ENCODE assay signal across 8 cellular contexts in the genomic region with DNA sequence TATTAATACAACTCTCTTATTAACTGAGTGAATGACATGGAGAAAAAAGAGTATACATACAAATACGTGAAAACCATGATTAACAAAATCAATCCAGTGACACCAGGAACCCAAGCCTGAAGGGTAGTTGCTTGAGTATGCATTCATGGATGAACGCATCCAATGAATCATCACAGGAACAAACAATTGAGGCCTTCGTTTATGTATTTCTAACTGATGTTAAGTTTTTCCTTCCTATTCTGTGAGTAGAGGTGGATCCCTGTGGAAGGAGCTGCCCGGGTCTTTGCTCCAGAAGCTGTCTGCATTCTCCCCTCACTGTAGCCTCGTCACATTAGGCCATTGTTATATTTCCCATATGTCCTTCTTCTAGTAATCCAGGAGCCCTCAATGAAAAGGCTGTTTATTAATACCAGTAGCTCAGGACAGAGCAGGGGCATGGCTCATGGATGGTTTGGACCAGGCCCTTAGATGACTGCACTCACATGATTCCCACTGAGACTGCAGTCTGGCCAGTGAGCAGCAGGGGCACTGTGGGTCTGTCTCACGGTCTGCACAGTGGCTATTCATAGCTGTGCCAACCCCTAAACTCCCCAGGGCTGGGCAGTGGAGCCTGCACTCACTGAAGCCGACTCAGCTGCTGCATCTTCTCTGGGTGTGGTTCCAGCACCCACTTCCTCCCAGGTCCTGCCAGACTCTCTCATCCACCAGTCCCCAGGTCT.
A peak's percentile ranks its signal among the peaks of the same experiment; 100 is the strongest.
DNase-seq lines count a peak whose midpoint lies in the region; ATAC-seq and TF ChIP-seq lines count a peak whose summit lies in the region.

No MANE protein-coding gene starts in this region.

- TF ChIP-seq CTCF in RWPE1 (conservative IDR thresholded peaks at IDR 0.05; ENCODE audit: low read depth) (peak; percentile 69), mesothelial cell of epicardium (IDR thresholded peaks at IDR 0.05; ENCODE audit: unreplicated experiment) (peak; percentile 27)

- peak; percentile 96 for ATAC-seq in GM19351 (IDR thresholded peaks at IDR 0.05; ENCODE audit: unreplicated experiment)
- peak; percentile 88 for ATAC-seq in HG03342 (IDR thresholded peaks at IDR 0.05; ENCODE audit: unreplicated experiment)

- CTCF ChIA-PET in RWPE1 (lab: Yijun Ruan, JAX): interaction anchor here (0.5 to 1.8 kb wide), 11 partner anchors 12 to 364 kb away, joined by 3 to 7 read pairs (median 3); no protein-coding TSS in a partner anchor

- H3K4me1 Mint-ChIP-seq in mesothelial cell of epicardium: no peaks in the 10 kb centered on the region

- DNase-seq in NCI-H82 (lab: John Stamatoyannopoulos, UW): peak; percentile 35
- no peak for DNase-seq in NCI-H82 treated with DMSO at 0.1 percent for 48 hours (lab: John Stamatoyannopoulos, UW; ENCODE audit: unreplicated experiment)
- DNase-seq in RWPE1 (ENCODE audit: low spot score): peak; percentile 74
- peak; percentile 45 for DNase-seq in dermis blood vessel endothelial cell
- DNase-seq in mesothelial cell of epicardium (ENCODE audit: low spot score in 2 of 2, unreplicated experiment in 2 of 2): no peak
- no peak for DNase-seq in effector CD4-positive, alpha-beta T cell

- H3K27ac ChIP-seq in RWPE1: peak overlapping the region; percentile 98

- H3K36me3 Mint-ChIP-seq in mesothelial cell of epicardium: no peaks in the 10 kb centered on the region

- H3K27me3 Mint-ChIP-seq in mesothelial cell of epicardium (ENCODE audit: low read depth): peaks cover 21% of the 10 kb centered on the region

- H3K9me3 Mint-ChIP-seq in mesothelial cell of epicardium: no peaks in the 10 kb centered on the region

- POLR2A ChIA-PET in RWPE1 (lab: Yijun Ruan, JAX; ENCODE audit: low non-redundant PET): interaction anchor here (0.9 kb wide), 1 partner anchor 41 kb away, joined by 4 read pairs; no protein-coding TSS in a partner anchor

- H3K4me3 Mint-ChIP-seq in mesothelial cell of epicardium: no peak overlapping the region

- H3K27ac Mint-ChIP-seq in mesothelial cell of epicardium: no peak overlapping the region

Comparison
In these comparisons a context has a peak if more than half of its experiments do, and no peak if none do; other contexts are left out.
1. DNase-seq: peak in NCI-H82 (single experiment), RWPE1 (single experiment) and dermis blood vessel endothelial cell (single experiment); none in NCI-H82 treated with DMSO at 0.1 percent for 48 hours (single experiment), mesothelial cell of epicardium (0 of 2) and effector CD4-positive, alpha-beta T cell (single experiment).